25 cellular contexts compared by ENCODE assay signal in the genomic region with DNA sequence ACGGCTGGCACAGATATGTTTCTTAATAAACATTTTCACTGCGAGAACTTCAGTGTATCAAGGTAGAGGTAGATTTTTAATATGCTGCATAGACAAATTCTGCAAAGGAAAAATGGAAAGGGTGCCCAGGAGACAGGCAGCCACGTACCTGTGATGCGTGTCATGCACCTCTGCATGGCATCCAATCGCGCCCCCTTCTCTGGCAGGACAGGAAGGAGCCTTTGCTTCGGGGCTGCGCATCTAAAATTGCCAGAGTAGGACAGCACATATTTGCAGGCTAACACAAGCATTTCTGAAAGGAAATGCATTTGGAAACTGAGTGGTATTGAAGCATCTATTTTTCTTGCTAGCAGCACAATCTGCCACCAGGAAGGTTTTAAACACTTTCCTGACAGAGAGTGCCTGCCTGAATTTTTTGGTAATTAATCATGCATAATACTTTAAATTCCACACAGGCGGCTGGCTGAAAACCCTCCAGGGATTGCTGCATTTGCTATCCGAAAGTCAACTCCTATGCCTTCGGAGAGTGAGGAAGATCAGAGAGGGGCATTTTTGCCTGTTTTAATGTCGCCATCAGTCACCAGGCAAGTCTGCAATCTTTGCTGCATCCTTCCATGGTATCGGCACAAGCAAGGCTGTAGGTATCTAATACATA.
DNase-seq lines count a peak whose midpoint lies in the region; ATAC-seq, FAIRE-seq and TF ChIP-seq lines count a peak whose summit lies in the region.
"Had no signal": no experiment of that assay in that cellular context is flagged by ENCODE, and none has a peak within 500 bp of the region (broad histone marks: within the 10 kb centered on the region; RNA-seq: fewer than 3 reads in every experiment).

No MANE protein-coding gene starts in this region.

- FAIRE-seq in A549 (lab: Jason Lieb, UNC): no peak

- H3K4me1 ChIP-seq in A549 (0 out of 3 replicates have a peak, but pooled peaks cover 4% of the 10 kb centered on the region), GM23248 (ENCODE audit: insufficient read depth) (peaks cover 9% of the 10 kb centered on the region; the same call in 1 of the 2 replicates)
- H3K4me1 ChIP-seq: spleen, transverse colon had no signal

- no peaks in the 10 kb centered on the region for H3K9me2 ChIP-seq in GM23248 (ENCODE audit: insufficient read depth)

- DNase-seq in A549 (ENCODE audit: low read depth in 1 of 2, low spot score in 1 of 2) (no peak), GM23248 (peak; percentile 43), dorsolateral prefrontal cortex (no peak), myocyte (ENCODE audit: low read depth) (peak; percentile 30), substantia nigra (lab: John Stamatoyannopoulos, UW) (no peak)
- no peak for DNase-seq in activated effector memory CD4-positive, alpha-beta T cell treated with anti-CD3 and anti-CD28 coated beads, Interleukin-2, amount 50 U/mL, for 16 hours
- DNase-seq: activated CD8-positive, alpha-beta T cell treated with anti-CD3 and anti-CD28 coated beads, Interleukin-2, amount 10 ng/mL, durations not matched to agents 7 days and 5 days; activated naive CD4-positive, alpha-beta T cell; activated T-cell treated with anti-CD3 and anti-CD28 coated beads, Interleukin-2, amount 50 U/mL, for 1 hour; Caco-2; DMS79 treated with DMSO at 0.1 percent for 48 hours; HCEC 1CT; hippocampal formation; NCI-H2029 treated with DMSO at 0.1 percent for 48 hours; NCI-H226; NCI-H748 treated with DMSO at 0.1 percent for 48 hours; spleen; stimulated activated CD4-positive, alpha-beta T cell treated with anti-CD3 and anti-CD28 coated beads, Interleukin-4, amount 100 ng/mL, for 4 hours; stimulated activated naive CD8-positive, alpha-beta T cell treated with anti-CD3 and anti-CD28 coated beads, Interleukin-15, Interleukin-2, amounts not matched to agents 100 U/mL and 50 U/mL, for 24 hours; transverse colon had no signal

- no peaks in the 10 kb centered on the region for H3K79me2 ChIP-seq in GM23248 (ENCODE audit: insufficient read depth)

- CTCF ChIA-PET in A549 (lab: Yijun Ruan, JAX): no interaction called here

- no peaks in the 10 kb centered on the region for H3F3A ChIP-seq in GM23248 (ENCODE audit: insufficient read depth)

- H3K27me3 ChIP-seq in GM23248 (replicated peaks; ENCODE audit: insufficient read depth): no peaks in the 10 kb centered on the region; the same call in none of the 2 replicates
- H3K27me3 ChIP-seq in dorsolateral prefrontal cortex: peaks cover 0 to 7% (median 0%) of the 10 kb centered on the region in 45 donors
- H3K27me3 ChIP-seq: BLaER1, transverse colon had no signal

- no peak for TF ChIP-seq POLR2A in A549 (IDR thresholded peaks at IDR 0.05; ENCODE audit: low read length)

- intact Hi-C loops in dorsolateral prefrontal cortex (cut with DNase I): no loop called here

- TF ChIP-seq RAD21 in A549 (conservative IDR thresholded peaks at IDR 0.05 in 1 of 2, IDR thresholded peaks at IDR 0.05 in 1 of 2): no peak

- in situ Hi-C loops in GM23248 (cut with MboI): no loop called here

- H3K4me2 ChIP-seq in A549 (peak overlapping the region; percentile 43; the same call in 2 of the 3 replicates), GM23248 (ENCODE audit: unreplicated experiment) (peak overlapping the region; percentile 48)
- H3K4me2 ChIP-seq: BLaER1, KMS-11 had no signal

- H4K20me1 ChIP-seq in GM23248 (ENCODE audit: insufficient read depth): no peaks in the 10 kb centered on the region
- H4K20me1 ChIP-seq: BLaER1 had no signal

- WGBS in A549 (ENCODE audit: missing lambda C conversion rate): 45% methylated on average over 13 of the region's 13 CpGs
- 49 to 51% methylated on average over 13 of the region's 13 CpGs for WGBS in GM23248 (ENCODE audit: low coverage in 1 of 2, low lambda C conversion rate in 2 of 2, missing lambda C conversion rate in 2 of 2), 2 experiments

- ATAC-seq in A549 (no peak), HG02840 (IDR thresholded peaks at IDR 0.05; ENCODE audit: low FRiP score, unreplicated experiment) (no peak), GM19455 (IDR thresholded peaks at IDR 0.05; ENCODE audit: unreplicated experiment) (no peak)
- ATAC-seq: activated CD8-positive, alpha-beta T cell treated with anti-CD3 and anti-CD28 coated beads, Interleukin-2, amount 10 ng/mL, durations not matched to agents 7 days and 5 days; stimulated activated naive CD8-positive, alpha-beta T cell treated with anti-CD3 and anti-CD28 coated beads, Interleukin-15, Interleukin-2, amounts not matched to agents 100 U/mL and 50 U/mL, for 24 hours had no signal

- H3K9me3 ChIP-seq in A549: no peaks in the 10 kb centered on the region
- H3K9me3 ChIP-seq in GM23248 (ENCODE audit: low read depth): no peaks in the 10 kb centered on the region
- H3K9me3 ChIP-seq: BLaER1, Caco-2, spleen, transverse colon had no signal

- no peak overlapping the region for H3K9ac ChIP-seq in GM23248
- H3K9ac ChIP-seq: BLaER1, KMS-11 had no signal

- H3K36me3 ChIP-seq in GM23248 (ENCODE audit: low read depth): no peaks in the 10 kb centered on the region
- H3K36me3 ChIP-seq: BLaER1, spleen, transverse colon had no signal

- H3K4me3 ChIP-seq in A549: no peak overlapping the region
- H3K4me3 ChIP-seq in GM23248: peak overlapping the region; percentile 31; the same call in 1 of the 2 replicates
- H3K4me3 ChIP-seq in dorsolateral prefrontal cortex: peak overlapping the region in 33 of 59 donors; percentile 2 to 48 (median 21)
- H3K4me3 ChIP-seq: BLaER1, spleen, transverse colon had no signal

- H3K27ac ChIP-seq in A549 (no peak overlapping the region), GM23248 (no peak overlapping the region), dorsolateral prefrontal cortex (peak overlapping the region in 7 of 59 donors; percentile 10 to 62 (median 38)), substantia nigra (ENCODE audit: low read depth, low read length, poor library complexity, severe bottlenecking) (no peak overlapping the region)
- H3K27ac ChIP-seq: 22Rv1, BLaER1, KMS-11, spleen, transverse colon had no signal

- H2AFZ ChIP-seq in GM23248: no peak overlapping the region

- no peak for TF ChIP-seq CTCF in A549 (IDR thresholded peaks at IDR 0.05)
- no peak for TF ChIP-seq CTCF in dorsolateral prefrontal cortex (IDR thresholded peaks at IDR 0.05 in 54 of 56, conservative IDR thresholded peaks at IDR 0.05 in 2 of 56; ENCODE audit: low read depth in 1 of 56, partially characterized antibody in 56 of 56)

- TF ChIP-seq EP300 in A549 (IDR thresholded peaks at IDR 0.05): no peak

- POLR2A ChIA-PET in A549 (lab: Yijun Ruan, JAX): no interaction called here

TF ChIP-seq in A549, 52 proteins besides CTCF, POLR2A, EP300 and RAD21:
- TF ChIP-seq FOSB (CRISPR knock-in tag; IDR thresholded peaks at IDR 0.05) (no peak), MAFK (IDR thresholded peaks at IDR 0.05; ENCODE audit: partially characterized antibody) (peak; percentile 45)

Comparison
In these comparisons a context has a peak if more than half of its experiments do, and no peak if none do; other contexts are left out.
1. DNase-seq: peak in GM23248 (single experiment) and myocyte (single experiment); none in A549 (0 of 2), dorsolateral prefrontal cortex (0 of 10), activated effector memory CD4-positive, alpha-beta T cell treated with anti-CD3 and anti-CD28 coated beads, Interleukin-2, amount 50 U/mL, for 16 hours (single experiment) and substantia nigra (0 of 49).